12 cellular contexts compared by ENCODE assay signal in genomic region chr6:151284012-151284411, GRCh38. TPM values are rescaled to one million over a fixed set of nuclear protein-coding genes. Genes with fewer than 3 reads are reported as not detected.
DNase-seq lines count a peak whose midpoint lies in the region; ATAC-seq and TF ChIP-seq lines count a peak whose summit lies in the region.
"Had no signal": no experiment of that assay in that cellular context is flagged by ENCODE, and none has a peak within 500 bp of the region (broad histone marks: within the 10 kb centered on the region; RNA-seq: fewer than 3 reads in every experiment).

No MANE protein-coding gene starts in this region.

- 0 out of 2 replicates have a peak, but pooled peaks cover 2% of the 10 kb centered on the region for H3K27me3 ChIP-seq in OCI-LY1 (ENCODE audit: insufficient read depth, low read length)

- H3K9me3 Mint-ChIP-seq in mesothelial cell of epicardium (no peaks in the 10 kb centered on the region), CD14-positive monocyte (peaks cover 0 to 1% (median 0%) of the 10 kb centered on the region in 7 donors)
- H3K9me3 Mint-ChIP-seq: activated CD8-positive, alpha-beta T cell treated with anti-CD3 and anti-CD28 coated beads for 36 hours; neural crest cell had no signal

- peak overlapping the region; percentile 96 for H3K27ac Mint-ChIP-seq in mesothelial cell of epicardium
- no peak overlapping the region for H3K27ac Mint-ChIP-seq in CD14-positive monocyte
- H3K27ac Mint-ChIP-seq: activated CD8-positive, alpha-beta T cell treated with anti-CD3 and anti-CD28 coated beads for 36 hours had no signal

- ATAC-seq in GM21529 (IDR thresholded peaks at IDR 0.05; ENCODE audit: unreplicated experiment), result peak; percentile 56

- peak overlapping the region; percentile 61 for H3K4me2 ChIP-seq in OCI-LY1 (ENCODE audit: low read length)

- no peaks in the 10 kb centered on the region for H4K20me1 ChIP-seq in OCI-LY1 (ENCODE audit: insufficient read depth, low read length)

- H3K4me3 ChIP-seq in GM12865 (ENCODE audit: low read depth, low read length) (no peak overlapping the region), OCI-LY1 (ENCODE audit: low read depth, low read length, poor library complexity, severe bottlenecking) (peak overlapping the region; percentile 45)

- H3K36me3 Mint-ChIP-seq in mesothelial cell of epicardium (peaks cover 12% of the 10 kb centered on the region), CD14-positive monocyte (no peaks in the 10 kb centered on the region)

- TF ChIP-seq CTCF in GM12865 (IDR thresholded peaks at IDR 0.05; ENCODE audit: insufficient read depth, low read depth, low read length, missing control alignments) (no peak), OCI-LY1 (IDR thresholded peaks at IDR 0.05; ENCODE audit: low read length) (no peak), mesothelial cell of epicardium (IDR thresholded peaks at IDR 0.05; ENCODE audit: unreplicated experiment) (no peak), CD14-positive monocyte (IDR thresholded peaks at IDR 0.05) (no peak)

- H3K4me3 Mint-ChIP-seq in mesothelial cell of epicardium (no peak overlapping the region), CD14-positive monocyte (no peak overlapping the region)
- H3K4me3 Mint-ChIP-seq: activated CD8-positive, alpha-beta T cell treated with anti-CD3 and anti-CD28 coated beads for 36 hours; neural crest cell had no signal

- H3K79me2 ChIP-seq in OCI-LY1 (ENCODE audit: insufficient read depth, low read length), result no peaks in the 10 kb centered on the region

- no peak overlapping the region for H3K9ac ChIP-seq in OCI-LY1 (ENCODE audit: low read length)

- H3K4me1 Mint-ChIP-seq in mesothelial cell of epicardium (peaks cover 78% of the 10 kb centered on the region), CD14-positive monocyte (peaks cover 3% of the 10 kb centered on the region)

- no peaks in the 10 kb centered on the region for H3F3A ChIP-seq in OCI-LY1 (ENCODE audit: insufficient read depth, low read length)

- H3K9me2 ChIP-seq in OCI-LY1 (ENCODE audit: low read depth, low read length), result no peaks in the 10 kb centered on the region

- no peaks in the 10 kb centered on the region for H3K9me3 ChIP-seq in OCI-LY1 (ENCODE audit: low read length)

- intact Hi-C loops in CD14-positive monocyte (cut with micrococcal nuclease), result no loop called here

- H3K36me3 ChIP-seq in OCI-LY1 (ENCODE audit: insufficient read depth, low read length), result no peaks in the 10 kb centered on the region

- H2AFZ ChIP-seq in OCI-LY1 (ENCODE audit: low read length), result no peak overlapping the region

- H3K27ac ChIP-seq in OCI-LY1 (ENCODE audit: low read depth, low read length, poor library complexity, severe bottlenecking), result no peak overlapping the region

- H3K27me3 Mint-ChIP-seq in mesothelial cell of epicardium (ENCODE audit: low read depth) (no peaks in the 10 kb centered on the region), CD14-positive monocyte (ENCODE audit: low read depth in 3 of 3) (peaks cover 2 to 7% (median 6%) of the 10 kb centered on the region in 3 donors)

- peaks cover 11% of the 10 kb centered on the region for H3K4me1 ChIP-seq in OCI-LY1 (ENCODE audit: insufficient read depth, low read length, severe bottlenecking)

- DNase-seq in GM12865 (ENCODE audit: low read depth) (peak; percentile 34), mesothelial cell of epicardium (ENCODE audit: low spot score in 2 of 2, unreplicated experiment in 2 of 2) (no peak), occipital lobe (lab: John Stamatoyannopoulos, UW) (no peak), CD14-positive monocyte (ENCODE audit: low spot score) (no peak), HuH-7.5 (ENCODE audit: low spot score) (no peak), GF-D8 (lab: John Stamatoyannopoulos, UW) (no peak)
- DNase-seq: activated CD8-positive, alpha-beta T cell treated with anti-CD3 and anti-CD28 coated beads for 36 hours; COR-L47; NCI-H2227 treated with DMSO at 0.1 percent for 48 hours had no signal

RNA-seq across cellular contexts. Expression of gene AKAP12, which starts 44.2 kb away (rescaled TPM):
- total RNA-seq in mesothelial cell of epicardium (736 to 747 TPM (median 737 TPM) in 3 replicates), occipital lobe (42.9 TPM)
- not detected for polyA plus RNA-seq in CD14-positive monocyte

Comparison
In these comparisons a context has a peak if more than half of its experiments do, and no peak if none do; other contexts are left out.
1. RNA of gene AKAP12, which starts 44.2 kb away (total RNA-seq): 736 to 747 TPM in mesothelial cell of epicardium; 42.9 TPM in occipital lobe (single experiment); every median in the first group is over 10 times any median in the second.